In the genomic region with DNA sequence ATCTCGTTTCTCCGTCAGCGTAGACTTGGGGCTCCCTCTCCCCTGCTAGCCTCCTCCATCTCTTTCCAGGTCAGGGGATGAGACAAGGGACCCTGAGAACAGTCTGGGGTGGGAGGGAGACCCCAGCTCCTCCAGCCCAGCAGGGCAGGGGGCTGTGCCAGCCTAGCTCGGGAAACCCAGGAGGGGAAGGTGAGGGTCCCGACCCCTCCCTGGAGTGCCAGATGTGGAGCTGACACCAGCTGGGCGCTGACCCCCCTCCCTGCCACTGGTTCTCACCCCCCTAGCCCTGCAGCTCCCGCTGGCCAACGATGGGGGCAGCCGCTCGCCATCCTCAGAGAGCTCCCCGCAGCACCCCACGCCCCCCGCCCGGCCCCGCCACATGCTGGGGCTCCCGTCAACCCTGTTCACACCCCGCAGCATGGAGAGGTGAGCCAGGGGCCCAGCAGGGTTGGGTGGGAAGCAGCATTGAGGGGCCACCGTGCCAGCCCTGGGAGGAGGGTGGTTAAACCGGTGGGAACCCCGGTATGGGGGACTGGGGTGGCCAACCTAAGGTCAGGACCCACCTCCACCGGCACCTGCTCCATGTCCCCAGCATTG, we compare ENCODE assay signal across 13 cellular contexts. TPM values are rescaled to one million over a fixed set of nuclear protein-coding genes. Genes with fewer than 3 reads are reported as not detected.
DNase-seq lines count a peak whose midpoint lies in the region; ATAC-seq and TF ChIP-seq lines count a peak whose summit lies in the region.
"Had no signal": no experiment of that assay in that cellular context is flagged by ENCODE, and none has a peak within 500 bp of the region (broad histone marks: within the 10 kb centered on the region; RNA-seq: fewer than 3 reads in every experiment).

No MANE protein-coding gene starts in this region.

- no peaks in the 10 kb centered on the region for H3K9me3 Mint-ChIP-seq in chondrocyte (ENCODE audit: low read depth)
- no peaks in the 10 kb centered on the region for H3K9me3 Mint-ChIP-seq in type B pancreatic cell
- H3K9me3 Mint-ChIP-seq: GM23338 had no signal

- no peaks in the 10 kb centered on the region for H3K9me3 ChIP-seq in BLaER1 treated with 17β-estradiol and CSF1 and Interleukin-3, amounts not matched to agents 10 nM and 100 nM (replicated peaks in 1 of 11)
- H3K9me3 ChIP-seq in lower lobe of right lung (no peaks in the 10 kb centered on the region), T-helper 17 cell (ENCODE audit: control insufficient read depth, low read length, poor library complexity, severe bottlenecking) (no peaks in the 10 kb centered on the region)
- H3K9me3 ChIP-seq: A549 had no signal

- intact Hi-C loops in lower lobe of right lung (cut with DNase I): no loop called here

- H3K36me3 ChIP-seq in BLaER1 treated with 17β-estradiol and CSF1 and Interleukin-3, amounts not matched to agents 10 nM and 100 nM: peaks cover 29 to 72% (median 53%) of the 10 kb centered on the region in 11 experiments
- H3K36me3 ChIP-seq in lower lobe of right lung: peaks cover 52% of the 10 kb centered on the region

- H3K27me3 Mint-ChIP-seq in chondrocyte (ENCODE audit: low read depth) (no peaks in the 10 kb centered on the region), type B pancreatic cell (peaks cover 4% of the 10 kb centered on the region), T-helper 17 cell (no peaks in the 10 kb centered on the region)

- H3K4me3 Mint-ChIP-seq in chondrocyte (ENCODE audit: unreplicated experiment) (no peak overlapping the region), type B pancreatic cell (no peak overlapping the region), T-helper 17 cell (no peak overlapping the region)
- H3K4me3 Mint-ChIP-seq: GM23338 had no signal

- peaks cover 98 to 100% (median 99%) of the 10 kb centered on the region in 11 experiments for H4K20me1 ChIP-seq in BLaER1 treated with 17β-estradiol and CSF1 and Interleukin-3, amounts not matched to agents 10 nM and 100 nM

- no peak overlapping the region for H3K4me3 ChIP-seq in BLaER1 treated with 17β-estradiol and CSF1 and Interleukin-3, amounts not matched to agents 10 nM and 100 nM
- H3K4me3 ChIP-seq in lower lobe of right lung: no peak overlapping the region
- H3K4me3 ChIP-seq: A549, GM23338 had no signal

- DNase-seq in chondrocyte (ENCODE audit: low spot score) (peak; percentile 84), lower lobe of right lung (peak; percentile 40), type B pancreatic cell (ENCODE audit: extremely low spot score, unreplicated experiment) (peak; percentile 68), T-helper 17 cell (no peak)
- DNase-seq: CD4-positive, CD25-positive, alpha-beta regulatory T cell; DMS53; GF-D8; H7; IMR-90 had no signal

- H3K4me1 ChIP-seq in BLaER1 treated with 17β-estradiol and CSF1 and Interleukin-3, amounts not matched to agents 10 nM and 100 nM: peaks cover 47 to 93% (median 88%) of the 10 kb centered on the region in 10 experiments
- peaks cover 28% of the 10 kb centered on the region for H3K4me1 ChIP-seq in lower lobe of right lung

- H3K27ac ChIP-seq in BLaER1 treated with 17β-estradiol and CSF1 and Interleukin-3, amounts not matched to agents 10 nM and 100 nM: no peak overlapping the region
- H3K27ac ChIP-seq in lower lobe of right lung: no peak overlapping the region
- H3K27ac ChIP-seq: A549 had no signal

- H3K4me1 Mint-ChIP-seq in chondrocyte (ENCODE audit: low read depth): peaks cover 16% of the 10 kb centered on the region
- peaks cover 11% of the 10 kb centered on the region for H3K4me1 Mint-ChIP-seq in type B pancreatic cell (ENCODE audit: unreplicated experiment)
- H3K4me1 Mint-ChIP-seq in T-helper 17 cell: peaks cover 20% of the 10 kb centered on the region

- H3K9ac ChIP-seq in BLaER1 treated with 17β-estradiol and CSF1 and Interleukin-3, amounts not matched to agents 10 nM and 100 nM: peak overlapping the region in 1 of 11 experiments; percentile 33; a peak in 2 of 22 replicates

- TF ChIP-seq CTCF in chondrocyte (IDR thresholded peaks at IDR 0.05) (no peak), lower lobe of right lung (IDR thresholded peaks at IDR 0.05) (no peak), type B pancreatic cell (conservative IDR thresholded peaks at IDR 0.05) (no peak)

- H3K27ac Mint-ChIP-seq in chondrocyte (ENCODE audit: unreplicated experiment) (no peak overlapping the region), type B pancreatic cell (no peak overlapping the region), T-helper 17 cell (no peak overlapping the region)
- H3K27ac Mint-ChIP-seq: CD4-positive, CD25-positive, alpha-beta regulatory T cell; GM23338 had no signal

- H3K4me2 ChIP-seq in BLaER1 treated with 17β-estradiol and CSF1 and Interleukin-3, amounts not matched to agents 10 nM and 100 nM: peak overlapping the region in 9 of 11 experiments; percentile 1 to 99 (median 55); a peak in 15 of 22 replicates
- H3K4me2 ChIP-seq: A549, GM23338 had no signal

- peaks cover 17 to 29% (median 20%) of the 10 kb centered on the region in 11 experiments for H3K27me3 ChIP-seq in BLaER1 treated with 17β-estradiol and CSF1 and Interleukin-3, amounts not matched to agents 10 nM and 100 nM
- peaks cover 3% of the 10 kb centered on the region for H3K27me3 ChIP-seq in lower lobe of right lung (ENCODE audit: low read depth)

- H3K36me3 Mint-ChIP-seq in chondrocyte (ENCODE audit: low read depth) (peaks cover 14% of the 10 kb centered on the region), type B pancreatic cell (peaks cover 4% of the 10 kb centered on the region), T-helper 17 cell (ENCODE audit: low read depth) (peaks cover 11% of the 10 kb centered on the region)

- ATAC-seq in lower lobe of right lung (no peak), GM21825 (IDR thresholded peaks at IDR 0.05; ENCODE audit: unreplicated experiment) (no peak), T-helper 17 cell (no peak)

RNA-seq across cellular contexts. Expression of a gene that starts 5.1 kb away (rescaled TPM):
- total RNA-seq in chondrocyte: 8.1 to 11.6 TPM (median 11.2 TPM) in 3 replicates
- 2.1 TPM for total RNA-seq in lower lobe of right lung
- 1.1 and 2.4 TPM in 2 replicates for total RNA-seq in type B pancreatic cell (ENCODE audit: low replicate concordance)
- 1 to 10 TPM; 1.4 to 1.7 TPM for total RNA-seq in T-helper 17 cell
- total RNA-seq: IMR-90 had no signal

RNA-seq across cellular contexts. Expression of a gene that starts 5.9 kb away (rescaled TPM):
- total RNA-seq in chondrocyte: 24.4 to 27.5 TPM (median 25.7 TPM) in 3 replicates
- total RNA-seq in lower lobe of right lung: 38.6 TPM
- total RNA-seq in type B pancreatic cell (ENCODE audit: low replicate concordance): 38.2 and 42.2 TPM in 2 replicates
- total RNA-seq in T-helper 17 cell: 100 to 1,000 TPM; 104 to 107 TPM

RNA-seq across cellular contexts. Expression of a gene that starts 10.6 kb away (rescaled TPM):
- total RNA-seq in chondrocyte (17.1 to 27.9 TPM (median 26.4 TPM) in 3 replicates), lower lobe of right lung (17.6 TPM), type B pancreatic cell (ENCODE audit: low replicate concordance) (13.7 and 15.0 TPM in 2 replicates), T-helper 17 cell (10 to 100 TPM; 12.6 to 16.0 TPM)

RNA-seq across cellular contexts. Expression of a gene that starts 16.4 kb away (rescaled TPM):
- total RNA-seq in chondrocyte (21.8 to 41.5 TPM (median 36.0 TPM) in 3 replicates), lower lobe of right lung (5.8 TPM), type B pancreatic cell (ENCODE audit: low replicate concordance) (50.0 and 57.8 TPM in 2 replicates), T-helper 17 cell (not detected)
- total RNA-seq: CD4-positive, CD25-positive, alpha-beta regulatory T cell had no signal

RNA-seq across cellular contexts. Expression of a gene that starts 21.3 kb away (rescaled TPM):
- total RNA-seq in chondrocyte (1.9 to 6.9 TPM (median 4.8 TPM) in 3 replicates), lower lobe of right lung (6.6 TPM), type B pancreatic cell (ENCODE audit: low replicate concordance) (4.3 and 7.4 TPM in 2 replicates), T-helper 17 cell (not detected)
- total RNA-seq: CD4-positive, CD25-positive, alpha-beta regulatory T cell had no signal

Comparison
In these comparisons a context has a peak if more than half of its experiments do, and no peak if none do; other contexts are left out.
1. DNase-seq: peak in chondrocyte (single experiment), lower lobe of right lung (single experiment) and type B pancreatic cell (single experiment); none in T-helper 17 cell (0 of 3).